In genomic region chr2:147554708-147555107, GRCh38 we compare ENCODE assay signal across 24 cellular contexts.
"Had no signal": no experiment of that assay in that cellular context is flagged by ENCODE, and none has a peak within 500 bp of the region (broad histone marks: within the 10 kb centered on the region; RNA-seq: fewer than 3 reads in every experiment).

No MANE protein-coding gene starts in this region.

- H3K4me3 Mint-ChIP-seq: activated CD4-positive, alpha-beta T cell treated with anti-CD3 and anti-CD28 coated beads for 36 hours; activated CD8-positive, alpha-beta T cell treated with anti-CD3 and anti-CD28 coated beads for 36 hours; activated naive CD4-positive, alpha-beta T cell treated with anti-CD3 and anti-CD28 coated beads for 36 hours; activated naive CD8-positive, alpha-beta T cell treated with anti-CD3 and anti-CD28 coated beads, Interleukin-2, amount 50 U/mL, for 24 hours; effector memory CD8-positive, alpha-beta T cell; memory B cell; naive B cell; T-cell; WTC11 had no signal

- H3K27me3 ChIP-seq: breast epithelium, esophagus squamous epithelium, neutrophil, stomach, upper lobe of right lung had no signal

- ATAC-seq: activated CD4-positive, alpha-beta T cell treated with anti-CD3 and anti-CD28 coated beads for 36 hours; activated CD8-positive, alpha-beta T cell treated with anti-CD3 and anti-CD28 coated beads for 36 hours; activated naive CD8-positive, alpha-beta T cell treated with anti-CD3 and anti-CD28 coated beads, Interleukin-2, amount 50 U/mL, for 24 hours; effector memory CD8-positive, alpha-beta T cell; left lobe of liver; SK-N-SH treated with all-trans-retinoic acid at 6 μM for 48 hours; T-cell; upper lobe of right lung; WTC11 had no signal

- H3K27ac Mint-ChIP-seq: activated CD4-positive, alpha-beta T cell treated with anti-CD3 and anti-CD28 coated beads for 36 hours; activated CD8-positive, alpha-beta T cell treated with anti-CD3 and anti-CD28 coated beads for 36 hours; activated naive CD4-positive, alpha-beta T cell treated with anti-CD3 and anti-CD28 coated beads for 36 hours; activated naive CD8-positive, alpha-beta T cell treated with anti-CD3 and anti-CD28 coated beads, Interleukin-2, amount 50 U/mL, for 24 hours; activated T-helper 2 cell treated with anti-CD3 and anti-CD28 coated beads, Interferon-gamma antibody, Interleukin-2, Interleukin-4, amounts not matched to agents 10 μg/mL and 5 μg/mL and 100 μg/mL, durations not matched to agents 14 hours and 24 hours and 36 hours; effector memory CD8-positive, alpha-beta T cell; memory B cell; naive B cell; T-cell; WTC11 had no signal

- H3K4me1 Mint-ChIP-seq: activated CD4-positive, alpha-beta T cell treated with anti-CD3 and anti-CD28 coated beads for 36 hours; activated naive CD8-positive, alpha-beta T cell treated with anti-CD3 and anti-CD28 coated beads, Interleukin-2, amount 50 U/mL, for 24 hours; memory B cell; naive B cell had no signal

- H3K4me3 ChIP-seq: esophagus squamous epithelium, skin epidermis, stomach, upper lobe of right lung had no signal

- H3K36me3 Mint-ChIP-seq: memory B cell, naive B cell, T-cell, WTC11 had no signal

- H3K79me2 ChIP-seq: parathyroid adenoma had no signal

- H3K27me3 Mint-ChIP-seq: activated CD4-positive, alpha-beta T cell treated with anti-CD3 and anti-CD28 coated beads for 36 hours; effector memory CD8-positive, alpha-beta T cell; T-cell had no signal

- H3K27ac ChIP-seq: esophagus squamous epithelium, neutrophil, parathyroid adenoma, skin epidermis, upper lobe of right lung had no signal

- H3K9me3 ChIP-seq: breast epithelium, esophagus squamous epithelium, neutrophil, stomach, upper lobe of right lung had no signal

- H2AFZ ChIP-seq: parathyroid adenoma had no signal

- DNase-seq: activated CD4-positive, alpha-beta T cell treated with anti-CD3 and anti-CD28 coated beads for 36 hours; activated CD8-positive, alpha-beta T cell treated with anti-CD3 and anti-CD28 coated beads for 36 hours; activated naive CD4-positive, alpha-beta T cell treated with anti-CD3 and anti-CD28 coated beads for 36 hours; activated naive CD8-positive, alpha-beta T cell treated with anti-CD3 and anti-CD28 coated beads, Interleukin-2, amount 50 U/mL, for 24 hours; activated T-cell treated with anti-CD3 and anti-CD28 coated beads, Interleukin-2, amount 50 U/mL, for 1 hour; anterior cingulate cortex; effector memory CD8-positive, alpha-beta T cell; esophagus squamous epithelium; glutamatergic neuron; naive B cell; stimulated activated CD4-positive, alpha-beta T cell treated with anti-CD3 and anti-CD28 coated beads, Interleukin-15, amount 100 ng/mL, for 24 hours; stimulated activated CD4-positive, alpha-beta T cell treated with anti-CD3 and anti-CD28 coated beads, Interleukin-2, amount 100 ng/mL, for 48 hours; stomach; T-cell; upper lobe of right lung had no signal

- H3K9me3 Mint-ChIP-seq: activated CD8-positive, alpha-beta T cell treated with anti-CD3 and anti-CD28 coated beads for 36 hours; activated naive CD4-positive, alpha-beta T cell treated with anti-CD3 and anti-CD28 coated beads for 36 hours; activated naive CD8-positive, alpha-beta T cell treated with anti-CD3 and anti-CD28 coated beads, Interleukin-2, amount 50 U/mL, for 24 hours; activated T-helper 2 cell treated with anti-CD3 and anti-CD28 coated beads, Interferon-gamma antibody, Interleukin-2, Interleukin-4, amounts not matched to agents 10 μg/mL and 5 μg/mL and 100 μg/mL, durations not matched to agents 14 hours and 24 hours and 36 hours; memory B cell; T-cell had no signal

- H3K4me1 ChIP-seq: breast epithelium, esophagus squamous epithelium, parathyroid adenoma, upper lobe of right lung had no signal

- H3K9ac ChIP-seq: parathyroid adenoma had no signal

- H3K36me3 ChIP-seq: breast epithelium, esophagus squamous epithelium, neutrophil, stomach, upper lobe of right lung had no signal
